In the genomic region with DNA sequence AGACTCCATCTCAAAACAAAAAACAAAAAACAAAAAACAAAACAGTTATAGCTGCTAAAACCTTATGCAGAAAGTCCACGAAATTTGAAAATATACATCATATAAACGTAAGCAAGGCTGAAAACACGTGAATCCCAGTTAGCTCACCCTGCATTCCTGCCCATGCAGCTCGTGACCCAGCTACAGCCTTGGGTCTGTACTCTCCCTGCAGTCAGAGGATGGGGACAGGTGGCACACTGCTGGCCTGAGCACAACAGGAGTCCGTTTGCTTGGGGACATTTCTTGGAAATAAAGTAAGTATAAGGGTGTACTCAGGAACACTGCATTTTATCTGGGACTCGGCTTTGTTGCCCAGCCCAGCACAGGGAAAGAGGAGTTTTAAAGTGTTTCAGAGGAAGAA, we compare ENCODE assay signal across 1 cellular context.
TF ChIP-seq lines count a peak whose summit lies in the region.

No MANE protein-coding gene starts in this region.

TF ChIP-seq in SK-N-SH treated with all-trans-retinoic acid at 6 μM for 48 hours, 23 proteins besides CTCF, POLR2A, EP300 and RAD21 (continued from another document):
- TF ChIP-seq, protein P1, sequence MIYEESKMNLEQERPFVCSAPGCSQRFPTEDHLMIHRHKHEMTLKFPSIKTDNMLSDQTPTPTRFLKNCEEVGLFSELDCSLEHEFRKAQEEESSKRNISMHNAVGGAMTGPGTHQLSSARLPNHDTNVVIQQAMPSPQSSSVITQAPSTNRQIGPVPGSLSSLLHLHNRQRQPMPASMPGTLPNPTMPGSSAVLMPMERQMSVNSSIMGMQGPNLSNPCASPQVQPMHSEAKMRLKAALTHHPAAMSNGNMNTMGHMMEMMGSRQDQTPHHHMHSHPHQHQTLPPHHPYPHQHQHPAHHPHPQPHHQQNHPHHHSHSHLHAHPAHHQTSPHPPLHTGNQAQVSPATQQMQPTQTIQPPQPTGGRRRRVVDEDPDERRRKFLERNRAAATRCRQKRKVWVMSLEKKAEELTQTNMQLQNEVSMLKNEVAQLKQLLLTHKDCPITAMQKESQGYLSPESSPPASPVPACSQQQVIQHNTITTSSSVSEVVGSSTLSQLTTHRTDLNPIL (CRISPR knock-in tag; IDR thresholded peaks at IDR 0.05; ENCODE audit: low read depth), result no peak
- TF ChIP-seq OSR1 (CRISPR knock-in tag; IDR thresholded peaks at IDR 0.05), result no peak
- no peak for TF ChIP-seq ESRRG (CRISPR knock-in tag; IDR thresholded peaks at IDR 0.05)
- TF ChIP-seq GLIS3 (CRISPR knock-in tag; IDR thresholded peaks at IDR 0.05), result no peak
- no peak for TF ChIP-seq ZNF565 (CRISPR knock-in tag; conservative IDR thresholded peaks at IDR 0.05; ENCODE audit: low read depth)
- TF ChIP-seq ZC3H10 (CRISPR knock-in tag; IDR thresholded peaks at IDR 0.05), result no peak
- TF ChIP-seq ZFP3 (CRISPR knock-in tag; IDR thresholded peaks at IDR 0.05), result no peak
- TF ChIP-seq TCF4 (CRISPR knock-in tag; IDR thresholded peaks at IDR 0.05; ENCODE audit: borderline replicate concordance), result no peak
- TF ChIP-seq ZNF70 (CRISPR knock-in tag; IDR thresholded peaks at IDR 0.05), result no peak
- TF ChIP-seq PPARA (CRISPR knock-in tag; IDR thresholded peaks at IDR 0.05; ENCODE audit: borderline replicate concordance), result no peak
- TF ChIP-seq ARNTL (CRISPR knock-in tag; IDR thresholded peaks at IDR 0.05; ENCODE audit: borderline replicate concordance, low read depth), result no peak
